ENCODE assay signal across 1 cellular context in genomic region chr7:37656913-37657530, GRCh38.
TF ChIP-seq lines count a peak whose summit lies in the region.

No MANE protein-coding gene starts in this region.

TF ChIP-seq in GM23338, 12 proteins besides CTCF, POLR2A, EP300 and RAD21 (continued from another document):
- TF ChIP-seq ZNF462 (CRISPR knock-in tag; IDR thresholded peaks at IDR 0.05) (no peak), POLR2AphosphoS5 (IDR thresholded peaks at IDR 0.05; ENCODE audit: low read depth) (no peak)
TF ChIP-seq in GM23338: peak in this region for 0.
